In the genomic region with DNA sequence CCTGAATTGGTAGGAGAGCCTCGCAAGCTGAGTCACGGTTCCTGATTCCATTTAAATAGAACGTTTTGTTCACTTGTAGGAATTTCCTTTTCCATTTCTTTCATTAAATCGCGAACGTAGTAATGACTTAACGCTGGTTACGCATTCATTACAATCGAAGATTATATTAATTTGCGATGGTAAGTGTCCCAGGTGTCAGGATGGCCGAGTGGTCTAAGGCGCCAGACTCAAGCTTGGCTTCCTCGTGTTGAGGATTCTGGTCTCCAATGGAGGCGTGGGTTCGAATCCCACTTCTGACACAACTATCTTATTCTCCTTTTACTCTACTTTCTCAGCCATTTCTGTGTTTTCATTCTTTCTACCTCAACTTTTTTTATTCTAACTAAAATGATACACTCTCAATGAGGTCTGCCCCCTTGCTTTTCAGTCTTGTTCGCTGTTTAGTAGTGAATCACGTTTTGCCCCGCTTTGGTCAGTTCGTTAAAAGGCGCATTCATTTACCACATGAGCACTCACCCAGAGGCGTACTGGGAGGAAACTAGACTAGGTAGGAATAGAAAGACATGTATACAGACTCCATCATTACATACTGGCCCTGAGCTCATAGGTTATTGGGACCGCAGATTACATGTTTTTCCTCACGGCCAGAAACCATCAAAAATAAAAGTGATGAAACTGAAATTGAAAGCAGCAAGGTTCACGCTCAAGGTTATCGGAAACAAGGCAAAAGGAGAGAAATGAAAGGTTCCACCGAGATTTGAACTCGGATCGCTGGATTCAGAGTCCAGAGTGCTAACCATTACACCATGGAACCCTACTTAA, we compare ENCODE assay signal across 1 cellular context.
A peak's percentile ranks its signal among the peaks of the same experiment; 100 is the strongest.
TF ChIP-seq lines count a peak whose summit lies in the region.

No MANE protein-coding gene starts in this region.

TF ChIP-seq in K562, 482 proteins besides CTCF, POLR2A, EP300 and RAD21 (continued from another document and continues in another):
- no peak for TF ChIP-seq ZNF583 (CRISPR knock-in tag; IDR thresholded peaks at IDR 0.05)
- peak; percentile 98 for TF ChIP-seq BRD4 (IDR thresholded peaks at IDR 0.05)
- TF ChIP-seq, protein P1, sequence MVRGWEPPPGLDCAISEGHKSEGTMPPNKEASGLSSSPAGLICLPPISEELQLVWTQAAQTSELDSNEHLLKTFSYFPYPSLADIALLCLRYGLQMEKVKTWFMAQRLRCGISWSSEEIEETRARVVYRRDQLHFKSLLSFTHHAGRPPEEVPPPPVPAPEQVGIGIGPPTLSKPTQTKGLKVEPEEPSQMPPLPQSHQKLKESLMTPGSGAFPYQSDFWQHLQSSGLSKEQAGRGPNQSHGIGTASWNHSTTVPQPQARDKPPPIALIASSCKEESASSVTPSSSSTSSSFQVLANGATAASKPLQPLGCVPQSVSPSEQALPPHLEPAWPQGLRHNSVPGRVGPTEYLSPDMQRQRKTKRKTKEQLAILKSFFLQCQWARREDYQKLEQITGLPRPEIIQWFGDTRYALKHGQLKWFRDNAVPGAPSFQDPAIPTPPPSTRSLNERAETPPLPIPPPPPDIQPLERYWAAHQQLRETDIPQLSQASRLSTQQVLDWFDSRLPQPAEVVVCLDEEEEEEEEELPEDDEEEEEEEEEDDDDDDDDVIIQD (CRISPR knock-in tag; IDR thresholded peaks at IDR 0.05) = no peak
- no peak for TF ChIP-seq GABPA (tag; conservative IDR thresholded peaks at IDR 0.05; ENCODE audit: low read depth)
- TF ChIP-seq MAFK (IDR thresholded peaks at IDR 0.05; ENCODE audit: low read length) = peak; percentile 54
- no peak; the same call in none of the 2 replicates for TF ChIP-seq CC2D1A (IDR thresholded peaks at IDR 0.05)
- peak; percentile 89 for TF ChIP-seq RBBP5 (IDR thresholded peaks at IDR 0.05; ENCODE audit: borderline replicate concordance, insufficient read depth, low read length, poor library complexity, severe bottlenecking)
- TF ChIP-seq PCBP1 (IDR thresholded peaks at IDR 0.05; ENCODE audit: low read depth, low read length, poor library complexity, severe bottlenecking) = no peak
- TF ChIP-seq, protein P2, sequence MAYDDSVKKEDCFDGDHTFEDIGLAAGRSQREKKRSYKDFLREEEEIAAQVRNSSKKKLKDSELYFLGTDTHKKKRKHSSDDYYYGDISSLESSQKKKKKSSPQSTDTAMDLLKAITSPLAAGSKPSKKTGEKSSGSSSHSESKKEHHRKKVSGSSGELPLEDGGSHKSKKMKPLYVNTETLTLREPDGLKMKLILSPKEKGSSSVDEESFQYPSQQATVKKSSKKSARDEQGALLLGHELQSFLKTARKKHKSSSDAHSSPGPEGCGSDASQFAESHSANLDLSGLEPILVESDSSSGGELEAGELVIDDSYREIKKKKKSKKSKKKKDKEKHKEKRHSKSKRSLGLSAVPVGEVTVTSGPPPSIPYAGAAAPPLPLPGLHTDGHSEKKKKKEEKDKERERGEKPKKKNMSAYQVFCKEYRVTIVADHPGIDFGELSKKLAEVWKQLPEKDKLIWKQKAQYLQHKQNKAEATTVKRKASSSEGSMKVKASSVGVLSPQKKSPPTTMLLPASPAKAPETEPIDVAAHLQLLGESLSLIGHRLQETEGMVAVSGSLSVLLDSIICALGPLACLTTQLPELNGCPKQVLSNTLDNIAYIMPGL (CRISPR knock-in tag; IDR thresholded peaks at IDR 0.05) = peak; percentile 98; the same call in 1 of the 2 replicates
- peak; percentile 81; the same call in 1 of the 2 replicates for TF ChIP-seq BCOR (IDR thresholded peaks at IDR 0.05)
- TF ChIP-seq ZNF830 (CRISPR knock-in tag; IDR thresholded peaks at IDR 0.05) = no peak
- TF ChIP-seq, protein P3, sequence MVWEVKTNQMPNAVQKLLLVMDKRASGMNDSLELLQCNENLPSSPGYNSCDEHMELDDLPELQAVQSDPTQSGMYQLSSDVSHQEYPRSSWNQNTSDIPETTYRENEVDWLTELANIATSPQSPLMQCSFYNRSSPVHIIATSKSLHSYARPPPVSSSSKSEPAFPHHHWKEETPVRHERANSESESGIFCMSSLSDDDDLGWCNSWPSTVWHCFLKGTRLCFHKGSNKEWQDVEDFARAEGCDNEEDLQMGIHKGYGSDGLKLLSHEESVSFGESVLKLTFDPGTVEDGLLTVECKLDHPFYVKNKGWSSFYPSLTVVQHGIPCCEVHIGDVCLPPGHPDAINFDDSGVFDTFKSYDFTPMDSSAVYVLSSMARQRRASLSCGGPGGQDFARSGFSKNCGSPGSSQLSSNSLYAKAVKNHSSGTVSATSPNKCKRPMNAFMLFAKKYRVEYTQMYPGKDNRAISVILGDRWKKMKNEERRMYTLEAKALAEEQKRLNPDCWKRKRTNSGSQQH (CRISPR knock-in tag; IDR thresholded peaks at IDR 0.05) = peak; percentile 44; the same call in 1 of the 2 replicates
- no peak for TF ChIP-seq HOXB6 (CRISPR knock-in tag; IDR thresholded peaks at IDR 0.05; ENCODE audit: borderline replicate concordance)
- TF ChIP-seq ZNF764 (CRISPR knock-in tag; IDR thresholded peaks at IDR 0.05; ENCODE audit: low read depth) = peak; percentile 89
- TF ChIP-seq ZNF57 (CRISPR knock-in tag; IDR thresholded peaks at IDR 0.05) = no peak
- TF ChIP-seq, protein P4, sequence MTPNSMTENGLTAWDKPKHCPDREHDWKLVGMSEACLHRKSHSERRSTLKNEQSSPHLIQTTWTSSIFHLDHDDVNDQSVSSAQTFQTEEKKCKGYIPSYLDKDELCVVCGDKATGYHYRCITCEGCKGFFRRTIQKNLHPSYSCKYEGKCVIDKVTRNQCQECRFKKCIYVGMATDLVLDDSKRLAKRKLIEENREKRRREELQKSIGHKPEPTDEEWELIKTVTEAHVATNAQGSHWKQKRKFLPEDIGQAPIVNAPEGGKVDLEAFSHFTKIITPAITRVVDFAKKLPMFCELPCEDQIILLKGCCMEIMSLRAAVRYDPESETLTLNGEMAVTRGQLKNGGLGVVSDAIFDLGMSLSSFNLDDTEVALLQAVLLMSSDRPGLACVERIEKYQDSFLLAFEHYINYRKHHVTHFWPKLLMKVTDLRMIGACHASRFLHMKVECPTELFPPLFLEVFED (CRISPR knock-in tag; conservative IDR thresholded peaks at IDR 0.05) = no peak
- TF ChIP-seq NUFIP1 (IDR thresholded peaks at IDR 0.05; ENCODE audit: partially characterized antibody) = peak; percentile 93
- TF ChIP-seq, protein P5, sequence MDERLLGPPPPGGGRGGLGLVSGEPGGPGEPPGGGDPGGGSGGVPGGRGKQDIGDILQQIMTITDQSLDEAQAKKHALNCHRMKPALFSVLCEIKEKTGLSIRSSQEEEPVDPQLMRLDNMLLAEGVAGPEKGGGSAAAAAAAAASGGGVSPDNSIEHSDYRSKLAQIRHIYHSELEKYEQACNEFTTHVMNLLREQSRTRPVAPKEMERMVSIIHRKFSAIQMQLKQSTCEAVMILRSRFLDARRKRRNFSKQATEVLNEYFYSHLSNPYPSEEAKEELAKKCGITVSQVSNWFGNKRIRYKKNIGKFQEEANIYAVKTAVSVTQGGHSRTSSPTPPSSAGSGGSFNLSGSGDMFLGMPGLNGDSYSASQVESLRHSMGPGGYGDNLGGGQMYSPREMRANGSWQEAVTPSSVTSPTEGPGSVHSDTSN (CRISPR knock-in tag; IDR thresholded peaks at IDR 0.05; ENCODE audit: low read depth) = no peak
- TF ChIP-seq, protein P5 (tag; conservative IDR thresholded peaks at IDR 0.05; ENCODE audit: low read depth) = 0 out of 2 replicates have a peak, but pooled peaks have one; percentile 20
- 0 out of 4 replicates have a peak, but pooled peaks of 1 of the 2 experiments have one; percentile 7 for TF ChIP-seq NONO (IDR thresholded peaks at IDR 0.05; ENCODE audit: low read depth in 2 of 2, low read length in 1 of 2)
- no peak for TF ChIP-seq BCL6 (CRISPR knock-in tag; IDR thresholded peaks at IDR 0.05)
- peak; percentile 79; the same call in 1 of the 2 replicates for TF ChIP-seq RNF2 (IDR thresholded peaks at IDR 0.05)
- TF ChIP-seq, protein P6, sequence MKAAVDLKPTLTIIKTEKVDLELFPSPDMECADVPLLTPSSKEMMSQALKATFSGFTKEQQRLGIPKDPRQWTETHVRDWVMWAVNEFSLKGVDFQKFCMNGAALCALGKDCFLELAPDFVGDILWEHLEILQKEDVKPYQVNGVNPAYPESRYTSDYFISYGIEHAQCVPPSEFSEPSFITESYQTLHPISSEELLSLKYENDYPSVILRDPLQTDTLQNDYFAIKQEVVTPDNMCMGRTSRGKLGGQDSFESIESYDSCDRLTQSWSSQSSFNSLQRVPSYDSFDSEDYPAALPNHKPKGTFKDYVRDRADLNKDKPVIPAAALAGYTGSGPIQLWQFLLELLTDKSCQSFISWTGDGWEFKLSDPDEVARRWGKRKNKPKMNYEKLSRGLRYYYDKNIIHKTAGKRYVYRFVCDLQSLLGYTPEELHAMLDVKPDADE (conservative IDR thresholded peaks at IDR 0.05; ENCODE audit: control insufficient read depth, low read depth, low read length) = peak; percentile 99
- no peak; a peak in 4 of 4 replicates for TF ChIP-seq FOXK2 (conservative IDR thresholded peaks at IDR 0.05 in 1 of 2, IDR thresholded peaks at IDR 0.05 in 1 of 2; ENCODE audit: low read depth in 2 of 2)
- TF ChIP-seq ZNF75A (CRISPR knock-in tag; IDR thresholded peaks at IDR 0.05) = no peak
- peak; percentile 48 for TF ChIP-seq ZNF263 (CRISPR knock-in tag; IDR thresholded peaks at IDR 0.05; ENCODE audit: borderline replicate concordance)
- TF ChIP-seq MEF2A (IDR thresholded peaks at IDR 0.05; ENCODE audit: control insufficient read depth, low read depth, low read length) = no peak
- TF ChIP-seq, protein P7, sequence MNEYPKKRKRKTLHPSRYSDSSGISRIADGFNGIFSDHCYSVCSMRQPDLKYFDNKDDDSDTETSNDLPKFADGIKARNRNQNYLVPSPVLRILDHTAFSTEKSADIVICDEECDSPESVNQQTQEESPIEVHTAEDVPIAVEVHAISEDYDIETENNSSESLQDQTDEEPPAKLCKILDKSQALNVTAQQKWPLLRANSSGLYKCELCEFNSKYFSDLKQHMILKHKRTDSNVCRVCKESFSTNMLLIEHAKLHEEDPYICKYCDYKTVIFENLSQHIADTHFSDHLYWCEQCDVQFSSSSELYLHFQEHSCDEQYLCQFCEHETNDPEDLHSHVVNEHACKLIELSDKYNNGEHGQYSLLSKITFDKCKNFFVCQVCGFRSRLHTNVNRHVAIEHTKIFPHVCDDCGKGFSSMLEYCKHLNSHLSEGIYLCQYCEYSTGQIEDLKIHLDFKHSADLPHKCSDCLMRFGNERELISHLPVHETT (CRISPR knock-in tag; conservative IDR thresholded peaks at IDR 0.05 in 1 of 2, IDR thresholded peaks at IDR 0.05 in 1 of 2) = peak in 1 of 2 experiments; percentile 74; a peak in 2 of 4 replicates
- TF ChIP-seq, protein P8, sequence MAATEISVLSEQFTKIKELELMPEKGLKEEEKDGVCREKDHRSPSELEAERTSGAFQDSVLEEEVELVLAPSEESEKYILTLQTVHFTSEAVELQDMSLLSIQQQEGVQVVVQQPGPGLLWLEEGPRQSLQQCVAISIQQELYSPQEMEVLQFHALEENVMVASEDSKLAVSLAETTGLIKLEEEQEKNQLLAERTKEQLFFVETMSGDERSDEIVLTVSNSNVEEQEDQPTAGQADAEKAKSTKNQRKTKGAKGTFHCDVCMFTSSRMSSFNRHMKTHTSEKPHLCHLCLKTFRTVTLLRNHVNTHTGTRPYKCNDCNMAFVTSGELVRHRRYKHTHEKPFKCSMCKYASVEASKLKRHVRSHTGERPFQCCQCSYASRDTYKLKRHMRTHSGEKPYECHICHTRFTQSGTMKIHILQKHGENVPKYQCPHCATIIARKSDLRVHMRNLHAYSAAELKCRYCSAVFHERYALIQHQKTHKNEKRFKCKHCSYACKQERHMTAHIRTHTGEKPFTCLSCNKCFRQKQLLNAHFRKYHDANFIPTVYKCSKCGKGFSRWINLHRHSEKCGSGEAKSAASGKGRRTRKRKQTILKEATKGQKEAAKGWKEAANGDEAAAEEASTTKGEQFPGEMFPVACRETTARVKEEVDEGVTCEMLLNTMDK (IDR thresholded peaks at IDR 0.05; ENCODE audit: borderline replicate concordance, insufficient read depth, low read depth, low read length, poor library complexity, severe bottlenecking) = no peak
- no peak for TF ChIP-seq ZSCAN32 (CRISPR knock-in tag; IDR thresholded peaks at IDR 0.05)
- peak; percentile 4 to 36; a peak in 2 of 4 replicates for TF ChIP-seq SRF (CRISPR knock-in tag; IDR thresholded peaks at IDR 0.05)
- no peak for TF ChIP-seq ZNF699 (CRISPR knock-in tag; IDR thresholded peaks at IDR 0.05; ENCODE audit: insufficient replicate concordance)
- TF ChIP-seq JUN (IDR thresholded peaks at IDR 0.05; ENCODE audit: borderline replicate concordance, low read depth, low read length) = peak; percentile 57; the same call in 1 of the 2 replicates
- TF ChIP-seq JUN (CRISPR knock-in tag; IDR thresholded peaks at IDR 0.05; ENCODE audit: borderline replicate concordance) = no peak; the same call in 1 of the 2 replicates
- TF ChIP-seq SREBF1 (IDR thresholded peaks at IDR 0.05; ENCODE audit: borderline replicate concordance, low read depth, low read length) = no peak
- TF ChIP-seq HNRNPK (IDR thresholded peaks at IDR 0.05; ENCODE audit: low read depth, low read length, poor library complexity, severe bottlenecking) = no peak
- TF ChIP-seq, protein P9, sequence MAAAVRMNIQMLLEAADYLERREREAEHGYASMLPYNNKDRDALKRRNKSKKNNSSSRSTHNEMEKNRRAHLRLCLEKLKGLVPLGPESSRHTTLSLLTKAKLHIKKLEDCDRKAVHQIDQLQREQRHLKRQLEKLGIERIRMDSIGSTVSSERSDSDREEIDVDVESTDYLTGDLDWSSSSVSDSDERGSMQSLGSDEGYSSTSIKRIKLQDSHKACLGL (CRISPR knock-in tag; IDR thresholded peaks at IDR 0.05; ENCODE audit: borderline replicate concordance, poor library complexity, severe bottlenecking) = no peak
- TF ChIP-seq POLR3G (IDR thresholded peaks at IDR 0.05; ENCODE audit: extremely low read depth, insufficient read length, insufficient replicate concordance) = peak; percentile 100
